Comparison of ENCODE assay signal across 2 cellular contexts in genomic region chr4:75511841-75512240, GRCh38.
TF ChIP-seq lines count a peak whose summit lies in the region.

No MANE protein-coding gene starts in this region.

TF ChIP-seq in A549, 52 proteins besides CTCF, POLR2A, EP300 and RAD21:
- TF ChIP-seq, protein P1, sequence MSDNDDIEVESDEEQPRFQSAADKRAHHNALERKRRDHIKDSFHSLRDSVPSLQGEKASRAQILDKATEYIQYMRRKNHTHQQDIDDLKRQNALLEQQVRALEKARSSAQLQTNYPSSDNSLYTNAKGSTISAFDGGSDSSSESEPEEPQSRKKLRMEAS (IDR thresholded peaks at IDR 0.05) = no peak
- TF ChIP-seq TFCP2L1 (CRISPR knock-in tag; IDR thresholded peaks at IDR 0.05) = no peak
- no peak for TF ChIP-seq ZSCAN20 (CRISPR knock-in tag; IDR thresholded peaks at IDR 0.05)
- TF ChIP-seq RCOR1 (IDR thresholded peaks at IDR 0.05; ENCODE audit: low read depth, low read length) = no peak
- TF ChIP-seq RARB (CRISPR knock-in tag; IDR thresholded peaks at IDR 0.05) = no peak
- no peak for TF ChIP-seq POLR2AphosphoS2 (conservative IDR thresholded peaks at IDR 0.05; ENCODE audit: low read length)
- TF ChIP-seq PHF8 (IDR thresholded peaks at IDR 0.05; ENCODE audit: borderline replicate concordance, low read depth) = no peak
- no peak for TF ChIP-seq FOSB (CRISPR knock-in tag; IDR thresholded peaks at IDR 0.05)
- TF ChIP-seq, protein P2, sequence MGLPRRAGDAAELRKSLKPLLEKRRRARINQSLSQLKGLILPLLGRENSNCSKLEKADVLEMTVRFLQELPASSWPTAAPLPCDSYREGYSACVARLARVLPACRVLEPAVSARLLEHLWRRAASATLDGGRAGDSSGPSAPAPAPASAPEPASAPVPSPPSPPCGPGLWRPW (IDR thresholded peaks at IDR 0.05) = no peak
- TF ChIP-seq FOXS1 (CRISPR knock-in tag; IDR thresholded peaks at IDR 0.05) = no peak
- TF ChIP-seq HDAC2 (IDR thresholded peaks at IDR 0.05) = no peak
- TF ChIP-seq, protein P3, sequence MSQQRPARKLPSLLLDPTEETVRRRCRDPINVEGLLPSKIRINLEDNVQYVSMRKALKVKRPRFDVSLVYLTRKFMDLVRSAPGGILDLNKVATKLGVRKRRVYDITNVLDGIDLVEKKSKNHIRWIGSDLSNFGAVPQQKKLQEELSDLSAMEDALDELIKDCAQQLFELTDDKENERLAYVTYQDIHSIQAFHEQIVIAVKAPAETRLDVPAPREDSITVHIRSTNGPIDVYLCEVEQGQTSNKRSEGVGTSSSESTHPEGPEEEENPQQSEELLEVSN (IDR thresholded peaks at IDR 0.05; ENCODE audit: borderline replicate concordance, low read depth) = no peak
- no peak for TF ChIP-seq HOXB5 (CRISPR knock-in tag; IDR thresholded peaks at IDR 0.05)

TF ChIP-seq in K562, 482 proteins besides CTCF, POLR2A, EP300 and RAD21:
- TF ChIP-seq SRSF3 (IDR thresholded peaks at IDR 0.05; ENCODE audit: insufficient read depth, low read length) (no peak), BCL6 (CRISPR knock-in tag; IDR thresholded peaks at IDR 0.05) (no peak), JUN (IDR thresholded peaks at IDR 0.05; ENCODE audit: borderline replicate concordance, low read depth, low read length) (no peak), JUN (CRISPR knock-in tag; IDR thresholded peaks at IDR 0.05; ENCODE audit: borderline replicate concordance) (no peak), PURB (CRISPR knock-in tag; IDR thresholded peaks at IDR 0.05; ENCODE audit: low read depth) (no peak), TSC22D4 (tag; IDR thresholded peaks at IDR 0.05) (no peak), MECOM (CRISPR knock-in tag; IDR thresholded peaks at IDR 0.05) (no peak), NFRKB (IDR thresholded peaks at IDR 0.05; ENCODE audit: low read depth) (no peak), ZNF408 (CRISPR knock-in tag; IDR thresholded peaks at IDR 0.05; ENCODE audit: low read depth) (no peak), NKRF (IDR thresholded peaks at IDR 0.05; ENCODE audit: borderline replicate concordance) (no peak), E2F4 (CRISPR knock-in tag; IDR thresholded peaks at IDR 0.05; ENCODE audit: low read depth) (no peak), GABPA (tag; conservative IDR thresholded peaks at IDR 0.05; ENCODE audit: low read depth) (no peak), POLR2B (IDR thresholded peaks at IDR 0.05; ENCODE audit: low read depth, partially characterized antibody) (no peak), HMBOX1 (IDR thresholded peaks at IDR 0.05) (peak; percentile 89), YY1 (IDR thresholded peaks at IDR 0.05; ENCODE audit: borderline replicate concordance in 1 of 3, control insufficient read depth in 1 of 3, extremely low read depth in 1 of 3, insufficient read depth in 3 of 3, insufficient read length in 1 of 3, insufficient replicate concordance in 2 of 3, low read depth in 1 of 3, low read length in 2 of 3) (no peak), ZNF583 (CRISPR knock-in tag; IDR thresholded peaks at IDR 0.05) (no peak), ZNF175 (CRISPR knock-in tag; IDR thresholded peaks at IDR 0.05; ENCODE audit: low read depth) (0 out of 2 replicates have a peak, but pooled peaks have one; percentile 11), RBFOX2 (IDR thresholded peaks at IDR 0.05; ENCODE audit: low read depth, low read length) (peak; percentile 27; the same call in 1 of the 2 replicates), ZNF644 (tag; IDR thresholded peaks at IDR 0.05; ENCODE audit: low read depth) (no peak), FOXA1 (IDR thresholded peaks at IDR 0.05; ENCODE audit: borderline replicate concordance) (no peak), EGR1 (conservative IDR thresholded peaks at IDR 0.05) (no peak)
